8 cellular contexts compared by ENCODE assay signal in genomic region chr11:3423138-3423715, GRCh38. TPM values are rescaled to one million over a fixed set of nuclear protein-coding genes. Genes with fewer than 3 reads are reported as not detected.
A peak's percentile ranks its signal among the peaks of the same experiment; 100 is the strongest.
DNase-seq lines count a peak whose midpoint lies in the region; ATAC-seq and TF ChIP-seq lines count a peak whose summit lies in the region.
"Not testable (repeated sequence)": the region's sequence is repeated elsewhere in the genome, so short reads cannot be mapped to it uniquely, and the experiment has no call there.

No MANE protein-coding gene starts in this region.

- WGBS in H9 (ENCODE audit: extremely low coverage, insufficient read length, low lambda C conversion rate) = no CpG with 5 or more reads among the region's 45 CpGs
- no CpG with 5 or more reads among the region's 45 CpGs for WGBS in iPS DF 6.9 (ENCODE audit: insufficient coverage, insufficient read length)
- WGBS in testis, 2 donors = 2 to 4% methylated on average over 36 to 38 of the region's 45 CpGs

- intact Hi-C loops in CD14-positive monocyte (cut with micrococcal nuclease) = loop anchor here in 1 of 2 donors (5.0 kb wide), 1 partner anchor 46 kb away; the partner anchor contains the start of gene ZNF195
- intact Hi-C loops in activated CD8-positive, alpha-beta T cell treated with anti-CD3 and anti-CD28 coated beads for 36 hours (cut with micrococcal nuclease); testis (cut with DNase I; ENCODE audit: low total_unique reads): not testable (repeated sequence)

- H3K4me3 ChIP-seq in coronary artery (peak overlapping the region; percentile 82), iPS DF 6.9 (ENCODE audit: low read length) (peak overlapping the region; percentile 61; the same call in 1 of the 2 replicates), testis (peak overlapping the region; percentile 58 to 64)

- not testable (repeated sequence) for H3K14ac ChIP-seq in H9 (ENCODE audit: insufficient read depth, low read length)

- H3K23me2 ChIP-seq in H9 (ENCODE audit: insufficient read length, low read depth, low read length, poor library complexity, severe bottlenecking) = not testable (repeated sequence)

- H3K23ac ChIP-seq in H9 (ENCODE audit: insufficient read length, low read depth, low read length) = not testable (repeated sequence)

- TF ChIP-seq POLR2A in testis (IDR thresholded peaks at IDR 0.05) = not testable (repeated sequence)

- H3K27ac Mint-ChIP-seq in CD14-positive monocyte = peak overlapping the region in 4 of 7 donors; percentile 61 to 96 (median 78)
- H3K27ac Mint-ChIP-seq in H9; activated CD8-positive, alpha-beta T cell treated with anti-CD3 and anti-CD28 coated beads for 36 hours; nephron progenitor cell: not testable (repeated sequence)

- not testable (repeated sequence) for H3K18ac ChIP-seq in H9 (ENCODE audit: insufficient read length, low read depth, low read length)

- not testable (repeated sequence) for H3K79me1 ChIP-seq in H9 (ENCODE audit: insufficient read depth, low read depth, low read length, poor library complexity, severe bottlenecking)

- not testable (repeated sequence) for H2AFZ ChIP-seq in H9 (ENCODE audit: low read length)

- H2BK5ac ChIP-seq in H9 (ENCODE audit: insufficient read length, low read length) = not testable (repeated sequence)

- not testable (repeated sequence) for H3K36me3 Mint-ChIP-seq in CD14-positive monocyte; H9 (ENCODE audit: insufficient read depth in 1 of 3, low read depth in 3 of 3); activated CD8-positive, alpha-beta T cell treated with anti-CD3 and anti-CD28 coated beads for 36 hours (ENCODE audit: low read depth); nephron progenitor cell (ENCODE audit: low read depth)

- ATAC-seq in activated CD8-positive, alpha-beta T cell treated with anti-CD3 and anti-CD28 coated beads for 36 hours = not testable (repeated sequence)

- not testable (repeated sequence) for H3K4me1 ChIP-seq in H9 (ENCODE audit: insufficient read depth, low read length); iPS DF 6.9 (ENCODE audit: control insufficient read depth, insufficient read depth, low read length); testis

- not testable (repeated sequence) for H3K4ac ChIP-seq in H9 (ENCODE audit: low read depth, low read length)

- not testable (repeated sequence) for H4K5ac ChIP-seq in H9 (ENCODE audit: insufficient read length, low read depth, low read length)

- not testable (repeated sequence) for H3K27me3 ChIP-seq in H9 (ENCODE audit: insufficient read depth, low read length); iPS DF 6.9 (ENCODE audit: control insufficient read depth, insufficient read depth, low read length); testis

- H3K79me2 ChIP-seq in H9 (ENCODE audit: insufficient read depth, low read length) = not testable (repeated sequence)

- H3K4me3 Mint-ChIP-seq in CD14-positive monocyte (peak overlapping the region; percentile 90 to 93), H9 (peak overlapping the region; percentile 65 to 89), nephron progenitor cell (peak overlapping the region; percentile 94)
- H3K4me3 Mint-ChIP-seq in activated CD8-positive, alpha-beta T cell treated with anti-CD3 and anti-CD28 coated beads for 36 hours = peak overlapping the region; percentile 90

- POLR2A ChIA-PET in activated CD8-positive, alpha-beta T cell treated with anti-CD3 and anti-CD28 coated beads for 36 hours (lab: Charles Lee) = not testable (repeated sequence)

- H4K8ac ChIP-seq in H9 (replicated peaks; ENCODE audit: insufficient read length, low read depth, low read length) = not testable (repeated sequence)

- H3K27me3 Mint-ChIP-seq in CD14-positive monocyte (ENCODE audit: low read depth in 3 of 3) (peaks cover 20 to 46% (median 30%) of the 10 kb centered on the region in 3 donors), H9 (ENCODE audit: low read depth) (peaks cover 24% of the 10 kb centered on the region)
- not testable (repeated sequence) for H3K27me3 Mint-ChIP-seq in activated CD8-positive, alpha-beta T cell treated with anti-CD3 and anti-CD28 coated beads for 36 hours; nephron progenitor cell (ENCODE audit: low read depth, poor library complexity)

- H2BK20ac ChIP-seq in H9 (ENCODE audit: low read depth, low read length, poor library complexity, severe bottlenecking) = not testable (repeated sequence)

- not testable (repeated sequence) for H2AK5ac ChIP-seq in H9 (ENCODE audit: insufficient read length, low read length)

- not testable (repeated sequence) for TF ChIP-seq CTCF in CD14-positive monocyte (IDR thresholded peaks at IDR 0.05); H9 (conservative IDR thresholded peaks at IDR 0.05); activated CD8-positive, alpha-beta T cell treated with anti-CD3 and anti-CD28 coated beads for 36 hours (IDR thresholded peaks at IDR 0.05); coronary artery (IDR thresholded peaks at IDR 0.05); nephron progenitor cell (IDR thresholded peaks at IDR 0.05); testis (IDR thresholded peaks at IDR 0.05)

- H3K56ac ChIP-seq in H9 (ENCODE audit: insufficient read length, low read depth, low read length) = not testable (repeated sequence)

- H4K20me1 ChIP-seq in H9 (ENCODE audit: control insufficient read depth, insufficient read depth, insufficient read length) = not testable (repeated sequence)

- H4K91ac ChIP-seq in H9 (ENCODE audit: insufficient read length, low read depth, low read length) = not testable (repeated sequence)

- H3K4me1 Mint-ChIP-seq in CD14-positive monocyte (peaks cover 13% of the 10 kb centered on the region), H9 (peaks cover 12 to 18% of the 10 kb centered on the region in 2 experiments), nephron progenitor cell (peaks cover 32% of the 10 kb centered on the region)
- peaks cover 16% of the 10 kb centered on the region for H3K4me1 Mint-ChIP-seq in activated CD8-positive, alpha-beta T cell treated with anti-CD3 and anti-CD28 coated beads for 36 hours (ENCODE audit: low read depth)

- H2BK15ac ChIP-seq in H9 (ENCODE audit: low read depth, low read length) = not testable (repeated sequence)

- H3K4me2 ChIP-seq in H9 (ENCODE audit: insufficient read depth, insufficient read length, low read length) = peak overlapping the region; percentile 51

- not testable (repeated sequence) for H3K27ac ChIP-seq in H9 (ENCODE audit: insufficient read length, low read depth, low read length); iPS DF 6.9 (ENCODE audit: low read length)
- H3K27ac ChIP-seq in coronary artery (peak overlapping the region; percentile 80 to 86), testis (peak overlapping the region in 1 of 2 donors; percentile 79)

- H3K9me3 Mint-ChIP-seq in CD14-positive monocyte; H9; activated CD8-positive, alpha-beta T cell treated with anti-CD3 and anti-CD28 coated beads for 36 hours; nephron progenitor cell: not testable (repeated sequence)

- H3K36me3 ChIP-seq in iPS DF 6.9 (ENCODE audit: control insufficient read depth, insufficient read depth, low read length); testis (ENCODE audit: low read depth, missing control alignments): not testable (repeated sequence)

- CTCF ChIA-PET in activated CD8-positive, alpha-beta T cell treated with anti-CD3 and anti-CD28 coated beads for 36 hours (lab: Charles Lee) = interaction anchor here (0.7 kb wide), 1 partner anchor 15 kb away, joined by 3 read pairs; no protein-coding TSS in a partner anchor

- not testable (repeated sequence) for H3T11ph ChIP-seq in H9 (ENCODE audit: low read length)

- not testable (repeated sequence) for DNase-seq in CD14-positive monocyte (ENCODE audit: low spot score); H9; activated CD8-positive, alpha-beta T cell treated with anti-CD3 and anti-CD28 coated beads for 36 hours; iPS DF 6.9 (ENCODE audit: low read depth, low spot score); nephron progenitor cell; testis
- DNase-seq in NCI-H748 (lab: John Stamatoyannopoulos, UW; ENCODE audit: unreplicated experiment) = peak; percentile 48
- DNase-seq in coronary artery (ENCODE audit: low spot score) = peak; percentile 80

- H2BK120ac ChIP-seq in H9 (ENCODE audit: low read depth, low read length, poor library complexity, severe bottlenecking) = not testable (repeated sequence)

- H2BK12ac ChIP-seq in H9 (ENCODE audit: insufficient read length, low read depth, low read length) = not testable (repeated sequence)

- not testable (repeated sequence) for H3K9me3 ChIP-seq in H9 (ENCODE audit: control insufficient read depth, low read depth, low read length); iPS DF 6.9 (ENCODE audit: control insufficient read depth, insufficient read depth, low read length); testis

- not testable (repeated sequence) for H3K9ac ChIP-seq in H9 (ENCODE audit: extremely low read depth, insufficient read length, low read length)

RNA-seq across cellular contexts. Expression of gene ZNF195, which starts 44.3 kb away (rescaled TPM):
- polyA plus RNA-seq in CD14-positive monocyte (10 to 100 TPM; 10.7 to 13.5 TPM), testis (ENCODE audit: insufficient read depth, low read depth, low replicate concordance) (4.6 TPM)
- total RNA-seq in H9 (2021) (108 and 116 TPM in 2 replicates), testis (10 to 100 TPM; 14.9 to 22.7 TPM)
- total RNA-seq in activated CD8-positive, alpha-beta T cell treated with anti-CD3 and anti-CD28 coated beads for 36 hours = 10 to 100 TPM; 34.3 to 37.6 TPM
